In genomic region chr14:32254952-32255679, GRCh38 we compare ENCODE assay signal across 8 cellular contexts. TPM values are rescaled to one million over a fixed set of nuclear protein-coding genes. Genes with fewer than 3 reads are reported as not detected.
DNase-seq lines count a peak whose midpoint lies in the region; ATAC-seq, FAIRE-seq and TF ChIP-seq lines count a peak whose summit lies in the region.

No MANE protein-coding gene starts in this region.

- H3K27me3 ChIP-seq in pancreas: no peaks in the 10 kb centered on the region

- ATAC-seq in GM21367 (IDR thresholded peaks at IDR 0.05; ENCODE audit: unreplicated experiment) (peak; percentile 43), pancreas (peak; percentile 80 to 91 (median 89))

- TF ChIP-seq CTCF in pancreas (IDR thresholded peaks at IDR 0.05): peak; percentile 42 to 70 (median 59)

- no peaks in the 10 kb centered on the region for H3K9me3 ChIP-seq in pancreas

- no peak overlapping the region for H3K4me3 ChIP-seq in Jurkat, Clone E6-1 (ENCODE audit: low read length)
- no peak overlapping the region for H3K4me3 ChIP-seq in pancreas

- no peaks in the 10 kb centered on the region for H3K36me3 ChIP-seq in pancreas

- DNase-seq in COR-L47 (lab: John Stamatoyannopoulos, UW): peak; percentile 51
- DNase-seq in Jurkat, Clone E6-1 (ENCODE audit: low read depth, low spot score): peak; percentile 52
- peak; percentile 46 for DNase-seq in RPMI8226
- peak; percentile 43 for DNase-seq in activated naive CD4-positive, alpha-beta T cell treated with anti-CD3 and anti-CD28 coated beads, Interleukin-2, amount 50 U/mL, for 16 hours
- DNase-seq in glomerular visceral epithelial cell (ENCODE audit: extremely low spot score): peak; percentile 71
- peak; percentile 33 to 72 (median 50) for DNase-seq in pancreas
- DNase-seq in urothelium cell line (ENCODE audit: low spot score): peak; percentile 65

- WGBS in pancreas, 2 donors: 60 to 61% methylated on average over 9 of the region's 9 CpGs

- intact Hi-C loops in pancreas (cut with DNase I): loop anchor here in 1 of 3 donors (5.0 kb wide), 1 partner anchor 743 kb away; no protein-coding TSS in a partner anchor

- no peak overlapping the region for H3K27ac ChIP-seq in pancreas

- no peaks in the 10 kb centered on the region for H3K4me1 ChIP-seq in pancreas

- no peak for FAIRE-seq in pancreas (lab: Jason Lieb, UNC)
- FAIRE-seq in urothelium cell line (lab: Jason Lieb, UNC): no peak

RNA-seq across cellular contexts. Expression of gene RNU6-8, which starts 52.0 kb away (rescaled TPM):
- not detected for polyA plus RNA-seq in Jurkat, Clone E6-1 (2012; ENCODE audit: insufficient read depth, insufficient read length)
- total RNA-seq in pancreas: not detected
- polyA plus RNA-seq in pancreas: not detected

RNA-seq across cellular contexts. Expression of gene RNU6-7, which starts 53.3 kb away (rescaled TPM):
- not detected for polyA plus RNA-seq in Jurkat, Clone E6-1 (2012; ENCODE audit: insufficient read depth, insufficient read length)
- not detected for total RNA-seq in pancreas
- polyA plus RNA-seq in pancreas: not detected
